28 cellular contexts compared by ENCODE assay signal in the genomic region with DNA sequence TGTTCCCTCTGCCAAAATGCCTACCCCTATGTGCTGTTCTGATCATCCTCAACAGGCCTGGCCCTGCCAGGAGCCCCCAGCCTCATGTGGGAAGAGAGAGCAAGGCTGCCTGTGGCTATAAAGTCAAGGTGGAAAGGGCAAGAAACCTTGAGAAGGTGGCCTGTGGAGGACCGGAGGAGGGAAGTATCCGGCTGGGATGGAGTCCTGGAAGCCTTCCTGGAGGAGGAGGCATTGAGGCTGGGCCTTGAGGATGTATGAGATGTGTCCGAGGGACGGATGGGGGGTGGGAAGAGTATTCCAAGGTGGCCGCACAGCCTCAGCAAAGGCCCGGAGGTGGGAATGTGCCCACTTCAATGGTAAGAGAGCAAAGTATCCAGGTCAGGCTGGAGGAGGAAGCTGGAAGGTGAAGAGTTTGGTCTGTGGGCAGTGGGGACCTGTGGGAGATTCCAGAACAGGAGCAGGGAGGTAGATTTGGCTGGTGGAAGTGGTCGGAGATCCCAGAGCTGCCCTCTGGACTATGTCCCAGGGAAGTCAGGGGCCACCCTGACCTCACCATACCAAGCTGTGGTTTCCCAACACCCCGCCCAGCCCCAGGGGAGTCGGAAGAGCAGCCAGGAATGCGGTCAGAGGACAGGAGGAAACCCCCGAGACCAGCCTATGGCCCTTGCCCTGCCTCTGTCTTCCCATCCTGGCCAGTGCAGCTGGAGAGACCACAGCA. TPM values are rescaled to one million over a fixed set of nuclear protein-coding genes. Genes with fewer than 3 reads are reported as not detected.
DNase-seq lines count a peak whose midpoint lies in the region; ATAC-seq, FAIRE-seq and TF ChIP-seq lines count a peak whose summit lies in the region.
"Had no signal": no experiment of that assay in that cellular context is flagged by ENCODE, and none has a peak within 500 bp of the region (broad histone marks: within the 10 kb centered on the region; RNA-seq: fewer than 3 reads in every experiment).

No MANE protein-coding gene starts in this region.

- no TSS peak for BruUV-seq in K562 (replicated peaks; lab: Mats Ljungman, UMichigan)

- H3K4me3 ChIP-seq in right cardiac atrium (ENCODE audit: low read length) (no peak overlapping the region), right atrium auricular region (no peak overlapping the region), K562 (no peak overlapping the region), right lobe of liver (no peak overlapping the region), prostate gland (no peak overlapping the region), GM23338 (no peak overlapping the region)
- H3K4me3 ChIP-seq: cardiac muscle cell, GM12878, SJSA1, spleen had no signal

- no peaks in the 10 kb centered on the region for H3K9me2 ChIP-seq in GM23338 (ENCODE audit: insufficient read depth)

- ATAC-seq in right cardiac atrium = no peak
- ATAC-seq in K562 = no peak
- peak; percentile 12 to 42 (median 34) for ATAC-seq in right lobe of liver
- ATAC-seq in naive thymus-derived CD8-positive, alpha-beta T cell = no peak
- no peak for ATAC-seq in GM23338
- ATAC-seq: GM12878 had no signal

- no peaks in the 10 kb centered on the region for H3F3A ChIP-seq in GM23338 (replicated peaks; ENCODE audit: low read depth)

- peaks cover 0 to 2% (median 0%) of the 10 kb centered on the region in 4 donors for H3K4me1 Mint-ChIP-seq in naive thymus-derived CD8-positive, alpha-beta T cell
- H3K4me1 Mint-ChIP-seq in GM23338 = peaks cover 4% of the 10 kb centered on the region
- H3K4me1 Mint-ChIP-seq: CD4-positive, CD25-positive, alpha-beta regulatory T cell had no signal

- intact Hi-C loops in right cardiac atrium (cut with DNase I) = no loop called here
- intact Hi-C loops in K562 (cut with micrococcal nuclease) = no loop called here
- intact Hi-C loops in right lobe of liver (cut with DNase I) = no loop called here
- intact Hi-C loops in prostate gland (cut with DNase I) = loop anchor here (10.0 kb wide), 1 partner anchor 257 kb away; no protein-coding TSS in a partner anchor

- H3K9me1 ChIP-seq in K562 (ENCODE audit: control insufficient read depth, insufficient read depth, low read length) = no peaks in the 10 kb centered on the region

- H4K20me1 ChIP-seq in K562 (replicated peaks; ENCODE audit: control insufficient read depth, insufficient read depth, low read length) = 0 out of 2 replicates have a peak, but pooled peaks cover 3% of the 10 kb centered on the region
- H4K20me1 ChIP-seq in GM23338 (replicated peaks; ENCODE audit: insufficient read depth) = no peaks in the 10 kb centered on the region; the same call in 1 of the 2 replicates

- H3K27me3 Mint-ChIP-seq in naive thymus-derived CD8-positive, alpha-beta T cell = peaks cover 0 to 19% (median 9%) of the 10 kb centered on the region in 5 donors
- H3K27me3 Mint-ChIP-seq in GM23338 (ENCODE audit: insufficient read depth, low read depth, poor library complexity) = peaks cover 27% of the 10 kb centered on the region

- WGBS in right cardiac atrium = 75% methylated on average over 11 of the region's 11 CpGs
- 18% methylated on average over 11 of the region's 11 CpGs for WGBS in K562 (ENCODE audit: insufficient coverage, low coverage, missing lambda C conversion rate)
- 67% methylated on average over 5 of the region's 11 CpGs for WGBS in right lobe of liver (ENCODE audit: insufficient coverage, low coverage, low lambda C conversion rate, missing lambda C conversion rate)
- 85% methylated on average over 11 of the region's 11 CpGs for WGBS in prostate gland

- H3K9ac ChIP-seq in K562 (ENCODE audit: insufficient read depth in 1 of 2, low read depth in 2 of 2, low read length in 2 of 2) = peak overlapping the region in 1 of 2 experiments; percentile 64; a peak in 2 of 4 replicates

- TF ChIP-seq RAD21 in K562 (CRISPR knock-in tag; conservative IDR thresholded peaks at IDR 0.05 in 1 of 2, IDR thresholded peaks at IDR 0.05 in 1 of 2) = no peak

- FAIRE-seq in K562 (lab: Jason Lieb, UNC) = no peak
- FAIRE-seq: endothelial cell of umbilical vein, frontal cortex, GM12878, kidney had no signal

- H3K4me3 Mint-ChIP-seq in naive thymus-derived CD8-positive, alpha-beta T cell = no peak overlapping the region
- H3K4me3 Mint-ChIP-seq in GM23338 = no peak overlapping the region
- H3K4me3 Mint-ChIP-seq: nephron had no signal

- H3K9me3 ChIP-seq in right cardiac atrium (ENCODE audit: control insufficient read depth, low read length) (no peaks in the 10 kb centered on the region), right atrium auricular region (no peaks in the 10 kb centered on the region), K562 (replicated peaks; ENCODE audit: control insufficient read depth, insufficient read depth, low read depth, low read length) (no peaks in the 10 kb centered on the region), right lobe of liver (no peaks in the 10 kb centered on the region), prostate gland (no peaks in the 10 kb centered on the region)
- H3K9me3 ChIP-seq: SJSA1, spleen had no signal

- in situ Hi-C loops in K562 (cut with MboI) = no loop called here

- CTCF ChIA-PET in K562 (lab: Yijun Ruan, JAX; ENCODE audit: low intra/inter-chr PET ratio) = interaction anchor here (0.7 to 2.1 kb wide), 2 partner anchors 115 kb away, joined by 3 to 9 read pairs; no protein-coding TSS in a partner anchor

- H3K79me2 ChIP-seq in K562 (ENCODE audit: control insufficient read depth, insufficient read depth, low read length) = no peaks in the 10 kb centered on the region
- H3K79me2 ChIP-seq in GM23338 (replicated peaks; ENCODE audit: insufficient read depth) = no peaks in the 10 kb centered on the region

- H3K4me1 ChIP-seq in right cardiac atrium (ENCODE audit: control insufficient read depth, insufficient read depth, low read length) (no peaks in the 10 kb centered on the region), right atrium auricular region (peaks cover 0 to 24% of the 10 kb centered on the region in 2 donors), K562 (replicated peaks in 1 of 2; ENCODE audit: control insufficient read depth in 2 of 2, insufficient read depth in 2 of 2, low read length in 2 of 2) (peaks cover 0 to 46% of the 10 kb centered on the region in 2 experiments; a peak in 2 of 5 replicates), right lobe of liver (peaks cover 0 to 71% (median 34%) of the 10 kb centered on the region in 4 donors), prostate gland (replicated peaks) (no peaks in the 10 kb centered on the region), GM23338 (ENCODE audit: insufficient read depth) (no peaks in the 10 kb centered on the region)

- H2AFZ ChIP-seq in K562 (ENCODE audit: low read depth, low read length) = no peak overlapping the region
- no peak overlapping the region for H2AFZ ChIP-seq in GM23338

- H3K4me2 ChIP-seq in K562 (ENCODE audit: insufficient read depth, low read length) = no peak overlapping the region
- no peak overlapping the region for H3K4me2 ChIP-seq in GM23338

- peak overlapping the region in 4 of 10 donors; percentile 15 to 86 (median 47) for H3K27ac Mint-ChIP-seq in naive thymus-derived CD8-positive, alpha-beta T cell
- H3K27ac Mint-ChIP-seq in GM23338 = no peak overlapping the region
- H3K27ac Mint-ChIP-seq: nephron had no signal

- H3K27me3 ChIP-seq in right cardiac atrium (ENCODE audit: control insufficient read depth, insufficient read depth) (no peaks in the 10 kb centered on the region), right atrium auricular region (no peaks in the 10 kb centered on the region), K562 (ENCODE audit: control insufficient read depth in 2 of 2, insufficient read depth in 2 of 2, low read length in 2 of 2) (peaks cover 3 to 4% of the 10 kb centered on the region in 2 experiments; a peak in 3 of 5 replicates), right lobe of liver (no peaks in the 10 kb centered on the region), prostate gland (replicated peaks; ENCODE audit: insufficient read depth) (no peaks in the 10 kb centered on the region), GM23338 (ENCODE audit: insufficient read depth) (peaks cover 6% of the 10 kb centered on the region; the same call in 1 of the 2 replicates)
- H3K27me3 ChIP-seq: cardiac muscle cell had no signal

- POLR2A ChIA-PET in K562 (lab: Yijun Ruan, JAX) = interaction anchor here (0.9 kb wide), 1 partner anchor 18 kb away, joined by 3 read pairs; no protein-coding TSS in a partner anchor
- POLR2A ChIA-PET in naive thymus-derived CD8-positive, alpha-beta T cell (lab: Charles Lee) = no interaction called here

- no peak overlapping the region for H3K27ac ChIP-seq in right cardiac atrium (ENCODE audit: low read length)
- H3K27ac ChIP-seq in right atrium auricular region = peak overlapping the region in 1 of 2 donors; percentile 39
- no peak overlapping the region for H3K27ac ChIP-seq in K562 (ENCODE audit: extremely low read depth, low read depth, low read length)
- peak overlapping the region in 2 of 3 donors; percentile 51 to 53 for H3K27ac ChIP-seq in right lobe of liver
- H3K27ac ChIP-seq in prostate gland = no peak overlapping the region
- no peak overlapping the region for H3K27ac ChIP-seq in GM23338 (ENCODE audit: low read depth)
- H3K27ac ChIP-seq: cardiac muscle cell, SJSA1, spleen, VCaP had no signal

- no peak for TF ChIP-seq CTCF in right atrium auricular region (IDR thresholded peaks at IDR 0.05)
- no peak for TF ChIP-seq CTCF in K562 (IDR thresholded peaks at IDR 0.05 in 2 of 3, conservative IDR thresholded peaks at IDR 0.05 in 1 of 3; ENCODE audit: insufficient read depth in 2 of 3, low read depth in 1 of 3, low read length in 3 of 3)
- TF ChIP-seq CTCF in right lobe of liver (IDR thresholded peaks at IDR 0.05) = no peak
- TF ChIP-seq CTCF in prostate gland (IDR thresholded peaks at IDR 0.05) = no peak
- TF ChIP-seq CTCF in GM23338 (conservative IDR thresholded peaks at IDR 0.05; ENCODE audit: low read depth in 2 of 2) = no peak

- TF ChIP-seq EP300 in K562 (IDR thresholded peaks at IDR 0.05; ENCODE audit: low read length) = no peak

- DNase-seq in right cardiac atrium (peak in 2 of 3 donors; percentile 26 to 27), right atrium auricular region (ENCODE audit: low spot score) (no peak), K562 (ENCODE audit: extremely low read depth in 1 of 4, low spot score in 3 of 4) (no peak), right lobe of liver (peak; percentile 72 to 79 (median 79)), prostate gland (ENCODE audit: low spot score) (no peak), NCI-H128 (lab: John Stamatoyannopoulos, UW; ENCODE audit: unreplicated experiment) (no peak), GM23338 (ENCODE audit: low spot score) (no peak)
- DNase-seq in naive thymus-derived CD8-positive, alpha-beta T cell = no peak
- DNase-seq: activated CD4-positive, alpha-beta T cell treated with anti-CD3 and anti-CD28 coated beads, Interleukin-2, amount 50 U/mL, for 1 hour; activated gamma-delta T cell treated with Interleukin-2 at 50 U/mL for 16 hours; amniotic stem cell; CD4-positive, CD25-positive, alpha-beta regulatory T cell; dermis blood vessel endothelial cell; DMS 273 treated with DMSO at 0.1 percent for 48 hours; kidney; NCI-H187; NCI-H2227 treated with DMSO at 0.1 percent for 48 hours; NCI-H82; spleen had no signal

- TF ChIP-seq POLR2A in K562 (conservative IDR thresholded peaks at IDR 0.05) (no peak), right lobe of liver (IDR thresholded peaks at IDR 0.05) (no peak), prostate gland (IDR thresholded peaks at IDR 0.05) (no peak)

- no peaks in the 10 kb centered on the region for H3K9me3 Mint-ChIP-seq in naive thymus-derived CD8-positive, alpha-beta T cell
- peaks cover 3% of the 10 kb centered on the region; the same call in 2 of the 3 replicates for H3K9me3 Mint-ChIP-seq in GM23338
- H3K9me3 Mint-ChIP-seq: nephron had no signal

- no peaks in the 10 kb centered on the region for H3K36me3 Mint-ChIP-seq in naive thymus-derived CD8-positive, alpha-beta T cell
- peaks cover 2% of the 10 kb centered on the region; the same call in 1 of the 3 replicates for H3K36me3 Mint-ChIP-seq in GM23338 (ENCODE audit: low read depth)
- H3K36me3 Mint-ChIP-seq: CD4-positive, CD25-positive, alpha-beta regulatory T cell had no signal

- H3K36me3 ChIP-seq in right atrium auricular region (peaks cover 2% of the 10 kb centered on the region), K562 (ENCODE audit: control insufficient read depth, insufficient read depth, low read length) (no peaks in the 10 kb centered on the region), right lobe of liver (peaks cover 0 to 4% (median under 1%) of the 10 kb centered on the region in 4 donors), prostate gland (no peaks in the 10 kb centered on the region), GM23338 (ENCODE audit: insufficient read depth) (no peaks in the 10 kb centered on the region)
- H3K36me3 ChIP-seq: cardiac muscle cell, SJSA1, spleen had no signal

RNA-seq across cellular contexts. Expression of a gene that starts 3.0 kb away (rescaled TPM):
- total RNA-seq in right cardiac atrium = 100 to 1,000 TPM; 102 to 201 (median 112) TPM
- 171 TPM for polyA plus RNA-seq in right cardiac atrium
- total RNA-seq in right atrium auricular region = 100 to 1,000 TPM; 104 to 156 TPM
- 1.0 and 3.0 TPM in 2 replicates for total RNA-seq in K562 (2011; cell fraction: chromatin; rRNA removed; ENCODE audit: low replicate concordance)
- 0.92 and 1.2 TPM in 2 replicates for total RNA-seq in K562 (2011; cell fraction: nucleolus; rRNA removed)
- 0.53 and 0.81 TPM in 2 replicates for total RNA-seq in K562 (2011; cell fraction: nucleoplasm; rRNA removed)
- total RNA-seq in K562 (2014; rRNA removed) = 0.08 and 0.14 TPM in 2 replicates
- total RNA-seq in K562 (2014; rRNA removed; fragmentation: Illumina TruSeq; extraction: Trizol) = 0.04 TPM in 1 of 2 replicates, not detected in the other
- 0.04 TPM in 1 of 2 replicates, not detected in the other for total RNA-seq in K562 (2015; rRNA removed; fragmentation: Illumina TruSeq; extraction: Trizol)
- 0.09 TPM in 2 replicates for total RNA-seq in K562 (2021)
- 0.06 and 0.12 TPM in 2 replicates for polyA plus RNA-seq in K562 (2011; rRNA removed)
- polyA plus RNA-seq in K562 (2011; cell fraction: cytosol; rRNA removed) = 0.06 and 0.15 TPM in 2 replicates
- 0.41 and 0.92 TPM in 2 replicates for polyA plus RNA-seq in K562 (2011; cell fraction: nucleus; rRNA removed)
- polyA plus RNA-seq in K562 (2012) = 0.10 and 0.17 TPM in 2 replicates
- 0.04 and 0.08 TPM in 2 replicates for polyA plus RNA-seq in K562 (2014; fragmentation: Illumina TruSeq; extraction: Trizol)
- polyA plus RNA-seq in K562 (2014; fragmentation: Nextera tagmentation; extraction: Ambion mirVana) = not detected
- polyA plus RNA-seq in K562 (2014; rRNA removed) = 0.07 and 0.16 TPM in 2 replicates
- polyA minus RNA-seq in K562 (2011; rRNA and poly(A)+ RNA removed) = 0.07 TPM in 1 of 2 replicates, not detected in the other
- polyA minus RNA-seq in K562 (2011; cell fraction: cytosol; rRNA and poly(A)+ RNA removed) = not detected in 2 replicates
- 0.11 and 0.13 TPM in 2 replicates for polyA minus RNA-seq in K562 (2011; cell fraction: nucleus; rRNA and poly(A)+ RNA removed)
- total RNA-seq in right lobe of liver = 10 to 100 TPM; 28.4 to 51.2 (median 39.3) TPM
- 10 to 100 TPM in 1 of 2 donors, 1 to 10 TPM in 1; 8.2 to 13.9 TPM for total RNA-seq in prostate gland
- total RNA-seq in naive thymus-derived CD8-positive, alpha-beta T cell = under 1 TPM; 0.23 to 0.36 TPM
- polyA plus RNA-seq in naive thymus-derived CD8-positive, alpha-beta T cell = under 1 TPM; 0.07 to 0.11 (median 0.07) TPM
- total RNA-seq in GM23338 (2014; rRNA removed; shearing (Covaris generic)) = 0.59 and 0.70 TPM in 2 replicates
- 0.19 and 0.21 TPM in 2 replicates for polyA plus RNA-seq in GM23338 (2016; fragmentation: Nextera tagmentation; extraction: Ambion mirVana)
- total RNA-seq: CD4-positive, CD25-positive, alpha-beta regulatory T cell; endothelial cell of umbilical vein; SJSA1; T-helper 1 cell treated with Interleukin-12 subunit alpha and Interleukin-12 subunit beta and Interleukin-4 antibody, amounts not matched to agents 30 ng/mL and 1 ng/mL, for 36 hours had no signal

RNA-seq across cellular contexts. Expression of a gene that starts 13.7 kb away (rescaled TPM):
- total RNA-seq in right cardiac atrium = 10 to 100 TPM; 25.5 to 60.3 (median 28.2) TPM
- 33.9 TPM for polyA plus RNA-seq in right cardiac atrium
- 10 to 100 TPM; 21.4 to 43.6 TPM for total RNA-seq in right atrium auricular region
- total RNA-seq in K562 (2011; cell fraction: chromatin; rRNA removed; ENCODE audit: low replicate concordance) = 8.0 and 24.6 TPM in 2 replicates
- total RNA-seq in K562 (2011; cell fraction: nucleolus; rRNA removed) = 11.3 and 12.8 TPM in 2 replicates
- 10.8 and 12.9 TPM in 2 replicates for total RNA-seq in K562 (2011; cell fraction: nucleoplasm; rRNA removed)
- 0.50 and 0.86 TPM in 2 replicates for total RNA-seq in K562 (2014; rRNA removed)
- total RNA-seq in K562 (2014; rRNA removed; fragmentation: Illumina TruSeq; extraction: Trizol) = 0.15 and 0.26 TPM in 2 replicates
- 0.07 TPM in 1 of 2 replicates, not detected in the other for total RNA-seq in K562 (2015; rRNA removed; fragmentation: Illumina TruSeq; extraction: Trizol)
- total RNA-seq in K562 (2021) = 1.3 TPM in 2 replicates
- polyA plus RNA-seq in K562 (2011; rRNA removed) = 1.3 and 1.6 TPM in 2 replicates
- 1.0 and 1.3 TPM in 2 replicates for polyA plus RNA-seq in K562 (2011; cell fraction: cytosol; rRNA removed)
- polyA plus RNA-seq in K562 (2011; cell fraction: nucleus; rRNA removed) = 3.6 and 9.2 TPM in 2 replicates
- polyA plus RNA-seq in K562 (2012) = 0.50 and 0.51 TPM in 2 replicates
- polyA plus RNA-seq in K562 (2014; fragmentation: Illumina TruSeq; extraction: Trizol) = 0.54 and 0.62 TPM in 2 replicates
- polyA plus RNA-seq in K562 (2014; fragmentation: Nextera tagmentation; extraction: Ambion mirVana) = under 1 TPM; 0.04 TPM
- 0.85 and 0.94 TPM in 2 replicates for polyA plus RNA-seq in K562 (2014; rRNA removed)
- polyA minus RNA-seq in K562 (2011; rRNA and poly(A)+ RNA removed) = 0.81 and 1.5 TPM in 2 replicates
- 0.95 TPM in 1 of 2 replicates, not detected in the other for polyA minus RNA-seq in K562 (2011; cell fraction: cytosol; rRNA and poly(A)+ RNA removed)
- 2.0 and 2.8 TPM in 2 replicates for polyA minus RNA-seq in K562 (2011; cell fraction: nucleus; rRNA and poly(A)+ RNA removed)
- total RNA-seq in right lobe of liver = 100 to 1,000 TPM in 4 of 6 experiments, 10 to 100 TPM in 2; 35.0 to 149 (median 117) TPM
- 10 to 100 TPM; 23.2 to 26.8 TPM for total RNA-seq in prostate gland
- total RNA-seq in naive thymus-derived CD8-positive, alpha-beta T cell = 1 to 10 TPM; 2.3 to 2.6 TPM
- polyA plus RNA-seq in naive thymus-derived CD8-positive, alpha-beta T cell = under 1 TPM; 0.28 to 0.90 (median 0.30) TPM
- total RNA-seq in GM23338 (2014; rRNA removed; shearing (Covaris generic)) = 0.47 and 3.5 TPM in 2 replicates
- polyA plus RNA-seq in GM23338 (2016; fragmentation: Nextera tagmentation; extraction: Ambion mirVana) = 1.5 and 1.9 TPM in 2 replicates
- total RNA-seq: CD4-positive, CD25-positive, alpha-beta regulatory T cell; SJSA1; T-helper 1 cell treated with Interleukin-12 subunit alpha and Interleukin-12 subunit beta and Interleukin-4 antibody, amounts not matched to agents 30 ng/mL and 1 ng/mL, for 36 hours had no signal

RNA-seq across cellular contexts. Expression of a gene that starts 18.5 kb away (rescaled TPM):
- total RNA-seq in right cardiac atrium (1 to 10 TPM in 1 of 4 donors, under 1 TPM in 3; 0.20 to 1.1 (median 0.31) TPM), right atrium auricular region (under 1 TPM in 1 of 2 donors, not detected in 1; 0.67 TPM), K562 (2014; rRNA removed) (8.4 and 10.6 TPM in 2 replicates), K562 (2014; rRNA removed; fragmentation: Illumina TruSeq; extraction: Trizol) (3.8 and 4.6 TPM in 2 replicates), K562 (2015; rRNA removed; fragmentation: Illumina TruSeq; extraction: Trizol) (9.4 and 9.5 TPM in 2 replicates), K562 (2021) (11.5 and 11.7 TPM in 2 replicates), right lobe of liver (1,000 to 10,000 TPM in 2 of 6 experiments, 100 to 1,000 TPM in 4; 331 to 1,334 (median 524) TPM), prostate gland (1 to 10 TPM; 2.5 to 3.6 TPM)
- polyA plus RNA-seq in right cardiac atrium (0.41 TPM), K562 (2011; rRNA removed) (10.9 and 11.9 TPM in 2 replicates), K562 (2014; fragmentation: Illumina TruSeq; extraction: Trizol) (8.7 and 12.6 TPM in 2 replicates), K562 (2014; fragmentation: Nextera tagmentation; extraction: Ambion mirVana) (1 to 10 TPM; 1.5 to 5.1 TPM), K562 (2014; rRNA removed) (11.9 and 12.3 TPM in 2 replicates), GM23338 (2016; fragmentation: Nextera tagmentation; extraction: Ambion mirVana) (0.21 and 0.43 TPM in 2 replicates)
- 5.0 and 14.6 TPM in 2 replicates for total RNA-seq in K562 (2011; cell fraction: chromatin; rRNA removed; ENCODE audit: low replicate concordance)
- 18.2 and 23.3 TPM in 2 replicates for total RNA-seq in K562 (2011; cell fraction: nucleolus; rRNA removed)
- 12.4 and 14.4 TPM in 2 replicates for total RNA-seq in K562 (2011; cell fraction: nucleoplasm; rRNA removed)
- polyA plus RNA-seq in K562 (2011; cell fraction: cytosol; rRNA removed) = 15.4 and 23.9 TPM in 2 replicates
- 2.7 and 3.4 TPM in 2 replicates for polyA plus RNA-seq in K562 (2011; cell fraction: nucleus; rRNA removed)
- 9.0 and 20.7 TPM in 2 replicates for polyA plus RNA-seq in K562 (2012)
- polyA minus RNA-seq in K562 (2011; rRNA and poly(A)+ RNA removed) = 3.2 and 3.6 TPM in 2 replicates
- 6.2 and 7.6 TPM in 2 replicates for polyA minus RNA-seq in K562 (2011; cell fraction: cytosol; rRNA and poly(A)+ RNA removed)
- polyA minus RNA-seq in K562 (2011; cell fraction: nucleus; rRNA and poly(A)+ RNA removed) = 1.2 and 2.6 TPM in 2 replicates
- not detected for total RNA-seq in naive thymus-derived CD8-positive, alpha-beta T cell
- not detected for polyA plus RNA-seq in naive thymus-derived CD8-positive, alpha-beta T cell
- 0.45 and 0.54 TPM in 2 replicates for total RNA-seq in GM23338 (2014; rRNA removed; shearing (Covaris generic))
- total RNA-seq: SJSA1 had no signal

RNA-seq across cellular contexts. Expression of a gene that starts 38.2 kb away (rescaled TPM):
- total RNA-seq in right cardiac atrium = 10 to 100 TPM in 1 of 4 donors, 1 to 10 TPM in 3; 4.2 to 10.4 (median 7.9) TPM
- polyA plus RNA-seq in right cardiac atrium = 11.5 TPM
- 10 to 100 TPM in 1 of 2 donors, 1 to 10 TPM in 1; 3.9 to 10.8 TPM for total RNA-seq in right atrium auricular region
- total RNA-seq in K562 (2011; cell fraction: chromatin; rRNA removed; ENCODE audit: low replicate concordance) = 3.4 and 12.9 TPM in 2 replicates
- 12.9 and 13.2 TPM in 2 replicates for total RNA-seq in K562 (2011; cell fraction: nucleolus; rRNA removed)
- total RNA-seq in K562 (2011; cell fraction: nucleoplasm; rRNA removed) = 9.3 and 10.5 TPM in 2 replicates
- total RNA-seq in K562 (2014; rRNA removed) = 2.5 and 2.7 TPM in 2 replicates
- 0.57 and 0.65 TPM in 2 replicates for total RNA-seq in K562 (2014; rRNA removed; fragmentation: Illumina TruSeq; extraction: Trizol)
- 0.83 and 1.1 TPM in 2 replicates for total RNA-seq in K562 (2015; rRNA removed; fragmentation: Illumina TruSeq; extraction: Trizol)
- total RNA-seq in K562 (2021) = 3.7 and 4.6 TPM in 2 replicates
- polyA plus RNA-seq in K562 (2011; rRNA removed) = 2.6 and 4.9 TPM in 2 replicates
- 6.8 and 8.8 TPM in 2 replicates for polyA plus RNA-seq in K562 (2011; cell fraction: cytosol; rRNA removed)
- polyA plus RNA-seq in K562 (2011; cell fraction: nucleus; rRNA removed) = 7.2 and 8.1 TPM in 2 replicates
- polyA plus RNA-seq in K562 (2012) = 1.3 and 1.6 TPM in 2 replicates
- polyA plus RNA-seq in K562 (2014; fragmentation: Illumina TruSeq; extraction: Trizol) = 1.4 and 2.7 TPM in 2 replicates
- polyA plus RNA-seq in K562 (2014; fragmentation: Nextera tagmentation; extraction: Ambion mirVana) = not detected
- polyA plus RNA-seq in K562 (2014; rRNA removed) = 1.7 and 3.8 TPM in 2 replicates
- polyA minus RNA-seq in K562 (2011; rRNA and poly(A)+ RNA removed) = 5.1 and 7.6 TPM in 2 replicates
- 9.4 and 13.2 TPM in 2 replicates for polyA minus RNA-seq in K562 (2011; cell fraction: cytosol; rRNA and poly(A)+ RNA removed)
- polyA minus RNA-seq in K562 (2011; cell fraction: nucleus; rRNA and poly(A)+ RNA removed) = 4.4 and 7.0 TPM in 2 replicates
- 1 to 10 TPM; 1.0 to 6.5 (median 2.3) TPM for total RNA-seq in right lobe of liver
- 1 to 10 TPM; 4.3 to 7.8 TPM for total RNA-seq in prostate gland
- total RNA-seq in naive thymus-derived CD8-positive, alpha-beta T cell = under 1 TPM; 0.60 to 0.68 TPM
- polyA plus RNA-seq in naive thymus-derived CD8-positive, alpha-beta T cell = not detected
- total RNA-seq in GM23338 (2014; rRNA removed; shearing (Covaris generic)) = 39.8 and 42.7 TPM in 2 replicates
- polyA plus RNA-seq in GM23338 (2016; fragmentation: Nextera tagmentation; extraction: Ambion mirVana) = 5.3 and 6.9 TPM in 2 replicates
- total RNA-seq: CD4-positive, CD25-positive, alpha-beta regulatory T cell; OCI-LY7; T-helper 1 cell treated with Interleukin-12 subunit alpha and Interleukin-12 subunit beta and Interleukin-4 antibody, amounts not matched to agents 30 ng/mL and 1 ng/mL, for 36 hours had no signal
- polyA plus RNA-seq: CD4-positive, CD25-positive, alpha-beta regulatory T cell; GM12878 had no signal

RNA-seq across cellular contexts. Expression of a gene that starts 49.2 kb away (rescaled TPM):
- total RNA-seq in right cardiac atrium (10 to 100 TPM; 20.6 to 30.5 (median 28.6) TPM), right atrium auricular region (10 to 100 TPM; 18.3 to 24.8 TPM), K562 (2014; rRNA removed) (48.7 and 61.7 TPM in 2 replicates), K562 (2014; rRNA removed; fragmentation: Illumina TruSeq; extraction: Trizol) (10.7 and 12.3 TPM in 2 replicates), K562 (2015; rRNA removed; fragmentation: Illumina TruSeq; extraction: Trizol) (27.9 and 29.4 TPM in 2 replicates), K562 (2021) (39.7 and 45.9 TPM in 2 replicates), right lobe of liver (10 to 100 TPM in 5 of 6 experiments, 1 to 10 TPM in 1; 8.4 to 16.3 (median 14.0) TPM), prostate gland (10 to 100 TPM; 40.8 to 61.8 TPM)
- polyA plus RNA-seq in right cardiac atrium (31.4 TPM), K562 (2011; rRNA removed) (14.3 and 21.1 TPM in 2 replicates), K562 (2014; fragmentation: Illumina TruSeq; extraction: Trizol) (16.0 and 27.4 TPM in 2 replicates), K562 (2014; fragmentation: Nextera tagmentation; extraction: Ambion mirVana) (under 1 TPM; 0.13 to 0.21 TPM), K562 (2014; rRNA removed) (39.7 and 50.8 TPM in 2 replicates), GM23338 (2016; fragmentation: Nextera tagmentation; extraction: Ambion mirVana) (64.8 and 72.4 TPM in 2 replicates)
- 18.0 and 40.2 TPM in 2 replicates for total RNA-seq in K562 (2011; cell fraction: chromatin; rRNA removed; ENCODE audit: low replicate concordance)
- total RNA-seq in K562 (2011; cell fraction: nucleolus; rRNA removed) = 25.8 and 27.2 TPM in 2 replicates
- total RNA-seq in K562 (2011; cell fraction: nucleoplasm; rRNA removed) = 18.5 and 20.0 TPM in 2 replicates
- 10.7 and 15.1 TPM in 2 replicates for polyA plus RNA-seq in K562 (2011; cell fraction: cytosol; rRNA removed)
- 32.8 and 44.3 TPM in 2 replicates for polyA plus RNA-seq in K562 (2011; cell fraction: nucleus; rRNA removed)
- polyA plus RNA-seq in K562 (2012) = 29.5 and 31.2 TPM in 2 replicates
- polyA minus RNA-seq in K562 (2011; rRNA and poly(A)+ RNA removed) = 9.0 and 10.3 TPM in 2 replicates
- polyA minus RNA-seq in K562 (2011; cell fraction: cytosol; rRNA and poly(A)+ RNA removed) = 14.8 and 23.0 TPM in 2 replicates
- polyA minus RNA-seq in K562 (2011; cell fraction: nucleus; rRNA and poly(A)+ RNA removed) = 6.3 and 9.2 TPM in 2 replicates
- 10 to 100 TPM; 35.5 to 40.0 TPM for total RNA-seq in naive thymus-derived CD8-positive, alpha-beta T cell
- polyA plus RNA-seq in naive thymus-derived CD8-positive, alpha-beta T cell = 10 to 100 TPM; 15.0 to 25.3 (median 19.0) TPM
- 94.6 and 113 TPM in 2 replicates for total RNA-seq in GM23338 (2014; rRNA removed; shearing (Covaris generic))

Comparison
In these comparisons a context has a peak if more than half of its experiments do, and no peak if none do; other contexts are left out.
1. DNase-seq: peak in right cardiac atrium (2 of 3) and right lobe of liver (3 of 3); none in right atrium auricular region (single experiment), K562 (0 of 4), prostate gland (single experiment), naive thymus-derived CD8-positive, alpha-beta T cell (0 of 10), NCI-H128 (single experiment) and GM23338 (single experiment).
2. ATAC-seq: peak in right lobe of liver (4 of 4); none in right cardiac atrium (0 of 2), K562 (single experiment), naive thymus-derived CD8-positive, alpha-beta T cell (0 of 2) and GM23338 (single experiment).
3. H3K27ac ChIP-seq: peak in right lobe of liver (2 of 3); none in right cardiac atrium (single experiment), K562 (single experiment), prostate gland (0 of 2) and GM23338 (single experiment).
4. RNA of a gene that starts 18.5 kb away (total RNA-seq): 331 to 1,334 TPM in right lobe of liver; 3.8 to 23.3 TPM in K562, 2.5 to 3.6 TPM in prostate gland, 0.67 TPM in right atrium auricular region, 0.45 to 0.54 TPM in GM23338, 0.20 to 1.1 TPM in right cardiac atrium and not detected in naive thymus-derived CD8-positive, alpha-beta T cell; every median in the first group is over 10 times any median in the second.